ENCODE assay signal across 12 cellular contexts in the genomic region with DNA sequence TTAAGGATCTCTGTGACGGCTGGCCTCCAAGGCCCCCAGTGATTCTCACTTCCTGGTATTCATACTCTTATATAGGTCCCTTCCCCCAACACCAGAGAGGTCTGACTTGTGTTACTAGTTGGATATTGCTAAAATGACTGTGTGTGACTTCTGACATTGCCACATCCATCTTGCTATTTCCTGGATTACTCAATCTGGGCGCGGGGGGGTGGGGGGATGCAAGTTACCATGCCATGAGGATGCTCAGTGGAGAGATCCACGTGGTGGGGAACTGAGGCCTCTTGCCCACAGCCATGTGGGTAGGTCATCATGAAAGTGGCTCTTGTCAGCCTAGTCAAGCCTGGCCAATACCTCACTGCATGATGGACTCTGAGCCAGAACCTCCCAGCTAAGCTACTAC.
DNase-seq lines count a peak whose midpoint lies in the region; ATAC-seq and TF ChIP-seq lines count a peak whose summit lies in the region.
"Had no signal": no experiment of that assay in that cellular context is flagged by ENCODE, and none has a peak within 500 bp of the region (broad histone marks: within the 10 kb centered on the region; RNA-seq: fewer than 3 reads in every experiment).

No MANE protein-coding gene starts in this region.

- H3K27ac ChIP-seq in HL-60 (replicated peaks), result no peak overlapping the region; the same call in 1 of the 2 replicates
- H3K27ac ChIP-seq in ascending aorta, result no peak overlapping the region

- H3K4me1 ChIP-seq in ascending aorta, result no peaks in the 10 kb centered on the region

- H3K27me3 ChIP-seq in HL-60 (ENCODE audit: insufficient read depth, poor library complexity, severe bottlenecking) (no peaks in the 10 kb centered on the region), ascending aorta (no peaks in the 10 kb centered on the region)

- ATAC-seq in HG02970 (IDR thresholded peaks at IDR 0.05; ENCODE audit: low FRiP score, unreplicated experiment) (no peak), HG03439 (IDR thresholded peaks at IDR 0.05; ENCODE audit: unreplicated experiment) (no peak)

- H3K9me3 ChIP-seq in ascending aorta, result no peaks in the 10 kb centered on the region

- DNase-seq in AG09309 (ENCODE audit: low read depth) (peak; percentile 79), HL-60 (ENCODE audit: low read depth in 1 of 2, low spot score in 1 of 2) (peak; percentile 64 to 69), SKM-1 treated with dmso at 0.1 percent for 144 hours (lab: John Stamatoyannopoulos, UW; ENCODE audit: unreplicated experiment) (peak; percentile 86), glomerular visceral epithelial cell (ENCODE audit: extremely low spot score) (peak; percentile 58), ascending aorta (ENCODE audit: low spot score in 2 of 2) (no peak), NCI-H1048 (lab: John Stamatoyannopoulos, UW) (no peak)
- DNase-seq: activated CD4-positive, alpha-beta T cell treated with anti-CD3 and anti-CD28 coated beads, Interleukin-2, amount 10 ng/mL, durations not matched to agents 7 days and 5 days; amygdala; NCI-H187 treated with DMSO at 0.1 percent for 48 hours; occipital lobe had no signal

- H3K36me3 ChIP-seq in ascending aorta, result no peaks in the 10 kb centered on the region

- intact Hi-C loops in ascending aorta (cut with DNase I), result no loop called here

- H3K4me3 ChIP-seq in AG09309 (ENCODE audit: control insufficient read depth, low read depth, low read length) (no peak overlapping the region), HL-60 (replicated peaks; ENCODE audit: insufficient read depth, low read length) (no peak overlapping the region), ascending aorta (no peak overlapping the region)

- TF ChIP-seq CTCF in AG09309 (IDR thresholded peaks at IDR 0.05; ENCODE audit: control insufficient read depth, insufficient read depth, low read depth, low read length, missing control alignments) (no peak), HL-60 (IDR thresholded peaks at IDR 0.05; ENCODE audit: insufficient read depth, low read length) (no peak), ascending aorta (IDR thresholded peaks at IDR 0.05) (no peak)

Comparison
In these comparisons a context has a peak if more than half of its experiments do, and no peak if none do; other contexts are left out.
1. DNase-seq: peak in AG09309 (single experiment), HL-60 (2 of 2), SKM-1 treated with dmso at 0.1 percent for 144 hours (single experiment) and glomerular visceral epithelial cell (single experiment); none in ascending aorta (0 of 2) and NCI-H1048 (single experiment).